11 cellular contexts compared by ENCODE assay signal in genomic region chr1:248696261-248696660, GRCh38. TPM values are rescaled to one million over a fixed set of nuclear protein-coding genes. Genes with fewer than 3 reads are reported as not detected.
DNase-seq lines count a peak whose midpoint lies in the region; ATAC-seq and TF ChIP-seq lines count a peak whose summit lies in the region.
"Had no signal": no experiment of that assay in that cellular context is flagged by ENCODE, and none has a peak within 500 bp of the region (broad histone marks: within the 10 kb centered on the region; RNA-seq: fewer than 3 reads in every experiment).

No MANE protein-coding gene starts in this region.

- WGBS in neuronal stem cell (ENCODE audit: extremely low coverage in 2 of 2, insufficient read length in 2 of 2, insufficient replicate concordance in 1 of 2), 2 donors: no CpG with 5 or more reads among the region's 3 CpGs

- TF ChIP-seq CTCF in A673 (conservative IDR thresholded peaks at IDR 0.05; ENCODE audit: low read depth, low read length) (peak; percentile 44), GM23338 (conservative IDR thresholded peaks at IDR 0.05; ENCODE audit: low read depth in 2 of 2) (no peak)

- no peak overlapping the region for H3K4me3 Mint-ChIP-seq in GM23338

- H3K4ac ChIP-seq in neuronal stem cell (ENCODE audit: low read length): no peak overlapping the region

- DNase-seq in A673 (ENCODE audit: low spot score) (peak; percentile 31), EL (peak; percentile 6), MV-4-11 (lab: John Stamatoyannopoulos, UW) (peak; percentile 69), cerebellar cortex (ENCODE audit: low spot score) (peak; percentile 5), C1 segment of cervical spinal cord (lab: John Stamatoyannopoulos, UW) (no peak), GM23338 (ENCODE audit: low spot score) (no peak), neuronal stem cell (ENCODE audit: low spot score) (no peak)
- no peak for DNase-seq in activated effector memory CD4-positive, alpha-beta T cell treated with Interleukin-2 at 50 U/mL for 16 hours
- DNase-seq: NCI-H187 had no signal

- H3K9ac ChIP-seq in neuronal stem cell (ENCODE audit: low read depth, low read length, poor library complexity): no peak overlapping the region

- POLR2A ChIA-PET in A673 (lab: Charles Lee; ENCODE audit: low non-redundant PET): no interaction called here

- H4K91ac ChIP-seq in neuronal stem cell (ENCODE audit: low read depth, low read length, poor library complexity): no peak overlapping the region

- no peak overlapping the region for H2BK12ac ChIP-seq in neuronal stem cell (ENCODE audit: low read length)

- no peaks in the 10 kb centered on the region for H3K9me3 ChIP-seq in A673 (ENCODE audit: low read depth, low read length, poor library complexity, severe bottlenecking)
- H3K9me3 ChIP-seq in neuronal stem cell (replicated peaks in 1 of 2; ENCODE audit: control insufficient read depth in 2 of 2, insufficient read depth in 1 of 2, low read depth in 1 of 2, low read length in 2 of 2): peaks cover 5 to 32% of the 10 kb centered on the region in 2 donors

- H3K79me2 ChIP-seq in GM23338 (replicated peaks; ENCODE audit: insufficient read depth): no peaks in the 10 kb centered on the region

- no peak overlapping the region for H2BK15ac ChIP-seq in neuronal stem cell (ENCODE audit: low read length)

- no peak overlapping the region for H2BK120ac ChIP-seq in neuronal stem cell (ENCODE audit: low read depth, low read length)

- H3K4me3 ChIP-seq in A673 (ENCODE audit: low read depth, low read length, poor library complexity, severe bottlenecking) (no peak overlapping the region), GM23338 (no peak overlapping the region), neuronal stem cell (ENCODE audit: low read length in 2 of 2) (no peak overlapping the region)
- H3K4me3 ChIP-seq: cardiac muscle cell had no signal

- no peaks in the 10 kb centered on the region for H3K27me3 ChIP-seq in A673 (replicated peaks; ENCODE audit: insufficient read depth, low read depth, low read length, poor library complexity)
- no peaks in the 10 kb centered on the region for H3K27me3 ChIP-seq in GM23338 (ENCODE audit: insufficient read depth)
- no peaks in the 10 kb centered on the region for H3K27me3 ChIP-seq in neuronal stem cell (ENCODE audit: control insufficient read depth in 3 of 3, insufficient read depth in 3 of 3, low read depth in 1 of 3, low read length in 3 of 3)
- H3K27me3 ChIP-seq: cardiac muscle cell had no signal

- H3K14ac ChIP-seq in neuronal stem cell (ENCODE audit: low read length): no peak overlapping the region

- no peak overlapping the region for H4K8ac ChIP-seq in neuronal stem cell (ENCODE audit: low read depth, low read length)

- H3K23ac ChIP-seq in neuronal stem cell (ENCODE audit: low read depth, low read length, poor library complexity): no peak overlapping the region

- no peaks in the 10 kb centered on the region for H3K36me3 ChIP-seq in A673 (ENCODE audit: insufficient read depth, low read length, poor library complexity, severe bottlenecking)
- H3K36me3 ChIP-seq in GM23338 (ENCODE audit: insufficient read depth): peaks cover 12% of the 10 kb centered on the region
- peaks cover 0 to 1% of the 10 kb centered on the region in 2 donors for H3K36me3 ChIP-seq in neuronal stem cell (replicated peaks in 1 of 2; ENCODE audit: control insufficient read depth in 2 of 2, insufficient read depth in 2 of 2, low read length in 2 of 2)
- H3K36me3 ChIP-seq: cardiac muscle cell had no signal

- intact Hi-C loops in A673 (cut with micrococcal nuclease; ENCODE audit: unreplicated experiment): no loop called here

- no peak overlapping the region for H2AK5ac ChIP-seq in neuronal stem cell (ENCODE audit: low read depth, low read length)

- CTCF ChIA-PET in A673 (lab: Charles Lee): no interaction called here

- H3K27ac ChIP-seq in A673 (ENCODE audit: low read depth, low read length, poor library complexity, severe bottlenecking) (no peak overlapping the region), GM23338 (ENCODE audit: low read depth) (no peak overlapping the region), neuronal stem cell (replicated peaks; ENCODE audit: low read length) (no peak overlapping the region)
- H3K27ac ChIP-seq: cardiac muscle cell had no signal

- no peaks in the 10 kb centered on the region for H3K4me1 Mint-ChIP-seq in GM23338

- no peaks in the 10 kb centered on the region for H3F3A ChIP-seq in GM23338 (replicated peaks; ENCODE audit: low read depth)

- H3K4me2 ChIP-seq in GM23338 (no peak overlapping the region), neuronal stem cell (ENCODE audit: insufficient read depth, low read length, poor library complexity, severe bottlenecking) (no peak overlapping the region)

- H3K36me3 Mint-ChIP-seq in GM23338 (ENCODE audit: low read depth): peaks cover 38% of the 10 kb centered on the region

- no peaks in the 10 kb centered on the region for H3K79me1 ChIP-seq in neuronal stem cell (ENCODE audit: low read depth, low read length)

- no TSS peak for BruUV-seq in A673 (replicated peaks; lab: Mats Ljungman, UMichigan)

- no peak for ATAC-seq in GM23338

- H3K9me2 ChIP-seq in GM23338 (ENCODE audit: insufficient read depth): no peaks in the 10 kb centered on the region

- H2BK5ac ChIP-seq in neuronal stem cell (ENCODE audit: low read length): no peak overlapping the region

- H3K18ac ChIP-seq in neuronal stem cell (ENCODE audit: low read length): no peak overlapping the region

- H3K27ac Mint-ChIP-seq in GM23338: no peak overlapping the region

- H3K4me1 ChIP-seq in A673 (ENCODE audit: insufficient read depth, low read length, poor library complexity, severe bottlenecking) (peaks cover 5% of the 10 kb centered on the region), GM23338 (ENCODE audit: insufficient read depth) (no peaks in the 10 kb centered on the region), neuronal stem cell (ENCODE audit: control insufficient read depth in 2 of 2, insufficient read depth in 1 of 2, low read depth in 1 of 2, low read length in 2 of 2) (no peaks in the 10 kb centered on the region)

- peaks cover 90% of the 10 kb centered on the region for H3K9me3 Mint-ChIP-seq in GM23338

- H3K27me3 Mint-ChIP-seq in GM23338 (ENCODE audit: insufficient read depth, low read depth, poor library complexity): no peaks in the 10 kb centered on the region

- no peak overlapping the region for H2AFZ ChIP-seq in GM23338
- H2AFZ ChIP-seq in neuronal stem cell (ENCODE audit: low read length): no peak overlapping the region

- no peaks in the 10 kb centered on the region for H4K20me1 ChIP-seq in GM23338 (replicated peaks; ENCODE audit: insufficient read depth)

TF ChIP-seq in GM23338, 12 proteins besides CTCF, POLR2A, EP300 and RAD21 (continues in another document):
- TF ChIP-seq NANOG (IDR thresholded peaks at IDR 0.05; ENCODE audit: borderline replicate concordance) (no peak), CREB1 (CRISPR knock-in tag; IDR thresholded peaks at IDR 0.05; ENCODE audit: low read depth) (no peak), ZNF331 (CRISPR knock-in tag; IDR thresholded peaks at IDR 0.05; ENCODE audit: low read depth) (no peak), POLR2AphosphoS5 (IDR thresholded peaks at IDR 0.05; ENCODE audit: low read depth) (no peak)

RNA-seq across cellular contexts. Expression of gene OR14I1, which starts 6.3 kb away (rescaled TPM):
- not detected in 2 replicates for total RNA-seq in A673 (2021)
- not detected in 2 replicates for total RNA-seq in GM23338 (2014; rRNA removed; shearing (Covaris generic))
- not detected in 2 replicates for polyA plus RNA-seq in GM23338 (2016; fragmentation: Nextera tagmentation; extraction: Ambion mirVana)
- polyA plus RNA-seq in neuronal stem cell (2013, experiment 1 of 2): not detected
- polyA plus RNA-seq in neuronal stem cell (2013, experiment 2 of 2): not detected
- total RNA-seq: cardiac muscle cell, subcutaneous adipose tissue had no signal
- polyA plus RNA-seq: cardiac muscle cell had no signal

RNA-seq across cellular contexts. Expression of gene OR2T27, which starts 40.9 kb away (rescaled TPM):
- not detected in 2 replicates for total RNA-seq in A673 (2021)
- total RNA-seq in GM23338 (2014; rRNA removed; shearing (Covaris generic)): not detected in 2 replicates
- not detected in 2 replicates for polyA plus RNA-seq in GM23338 (2016; fragmentation: Nextera tagmentation; extraction: Ambion mirVana)
- not detected for polyA plus RNA-seq in neuronal stem cell (2013, experiment 1 of 2)
- not detected for polyA plus RNA-seq in neuronal stem cell (2013, experiment 2 of 2)
- total RNA-seq: cardiac muscle cell, subcutaneous adipose tissue had no signal
- polyA plus RNA-seq: cardiac muscle cell had no signal

RNA-seq across cellular contexts. Expression of gene OR2T35, which starts 51.2 kb away (rescaled TPM):
- total RNA-seq in A673 (2021): not detected in 2 replicates
- total RNA-seq in GM23338 (2014; rRNA removed; shearing (Covaris generic)): not detected in 2 replicates
- polyA plus RNA-seq in GM23338 (2016; fragmentation: Nextera tagmentation; extraction: Ambion mirVana): not detected in 2 replicates
- polyA plus RNA-seq in neuronal stem cell (2013, experiment 1 of 2): not detected
- polyA plus RNA-seq in neuronal stem cell (2013, experiment 2 of 2): not detected
- total RNA-seq: cardiac muscle cell, subcutaneous adipose tissue had no signal
- polyA plus RNA-seq: cardiac muscle cell had no signal

RNA-seq across cellular contexts. Expression of gene LYPD8, which starts 59.3 kb away (rescaled TPM):
- not detected in 2 replicates for total RNA-seq in A673 (2021)
- not detected in 2 replicates for total RNA-seq in GM23338 (2014; rRNA removed; shearing (Covaris generic))
- not detected in 2 replicates for polyA plus RNA-seq in GM23338 (2016; fragmentation: Nextera tagmentation; extraction: Ambion mirVana)
- polyA plus RNA-seq in neuronal stem cell (2013, experiment 1 of 2): not detected
- not detected for polyA plus RNA-seq in neuronal stem cell (2013, experiment 2 of 2)
- total RNA-seq: cardiac muscle cell, subcutaneous adipose tissue had no signal
- polyA plus RNA-seq: cardiac muscle cell had no signal

Comparison
In these comparisons a context has a peak if more than half of its experiments do, and no peak if none do; other contexts are left out.
1. DNase-seq: peak in A673 (single experiment), EL (single experiment), MV-4-11 (single experiment) and cerebellar cortex (single experiment); none in C1 segment of cervical spinal cord (0 of 14), activated effector memory CD4-positive, alpha-beta T cell treated with Interleukin-2 at 50 U/mL for 16 hours (single experiment), GM23338 (single experiment) and neuronal stem cell (single experiment).